In the genomic region with DNA sequence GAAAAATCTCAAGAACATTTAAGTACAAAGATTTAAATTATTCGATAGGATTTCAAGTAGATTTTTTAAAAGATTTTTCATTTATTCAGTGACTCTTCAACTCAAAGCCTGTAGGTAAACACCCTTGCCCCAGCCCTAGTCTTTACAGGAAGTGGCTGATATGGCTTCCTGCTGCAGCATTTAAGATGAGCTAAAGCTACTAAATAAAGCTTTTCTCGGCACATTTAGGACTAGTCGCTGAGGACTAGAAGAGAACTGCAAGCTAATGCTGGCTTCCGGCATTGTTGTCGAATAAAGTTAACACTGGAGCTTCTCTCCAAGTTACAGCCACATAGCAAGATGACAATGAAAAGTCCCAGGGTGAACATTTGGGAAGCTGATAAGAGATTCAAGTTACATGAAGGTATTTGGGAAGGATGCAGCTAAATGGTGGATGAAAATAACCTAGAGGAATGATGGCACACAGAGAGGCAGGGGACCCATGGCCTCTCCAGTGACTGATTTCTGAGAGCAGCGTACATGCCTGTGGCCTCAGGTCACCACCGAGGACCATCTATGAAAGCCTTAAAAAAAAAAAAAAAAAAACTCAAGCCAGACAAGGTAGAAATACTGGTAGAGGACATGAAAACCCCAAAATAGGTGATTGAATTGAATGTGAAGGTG, we compare ENCODE assay signal across 11 cellular contexts.
DNase-seq lines count a peak whose midpoint lies in the region; ATAC-seq, FAIRE-seq and TF ChIP-seq lines count a peak whose summit lies in the region.
"Had no signal": no experiment of that assay in that cellular context is flagged by ENCODE, and none has a peak within 500 bp of the region (broad histone marks: within the 10 kb centered on the region; RNA-seq: fewer than 3 reads in every experiment).

No MANE protein-coding gene starts in this region.

- H3K27me3 ChIP-seq in cardiac muscle cell (no peaks in the 10 kb centered on the region), thymus (ENCODE audit: control insufficient read depth, insufficient read depth) (peaks cover 3% of the 10 kb centered on the region)
- H3K27me3 ChIP-seq: body of pancreas had no signal

- in situ Hi-C loops in KBM-7 (cut with MboI; ENCODE audit: low pct_unique_long_range_greater_than_20kb, low sequenced_read_pairs): no loop called here

- FAIRE-seq in H54 (lab: Jason Lieb, UNC): no peak

- peak; percentile 99 for ATAC-seq in activated naive CD8-positive, alpha-beta T cell treated with anti-CD3 and anti-CD28 coated beads, Interleukin-2, amount 10 ng/mL, durations not matched to agents 7 days and 5 days (ENCODE audit: low read depth)
- ATAC-seq: body of pancreas had no signal

- TF ChIP-seq POLR2A in H54 (IDR thresholded peaks at IDR 0.05; ENCODE audit: low read depth, low read length): no peak

- H3K4me3 ChIP-seq in cardiac muscle cell: no peak overlapping the region
- H3K4me3 ChIP-seq in thymus (ENCODE audit: low read length): no peak overlapping the region
- H3K4me3 ChIP-seq: body of pancreas had no signal

- DNase-seq in cardiac muscle cell (ENCODE audit: low read depth in 1 of 2, low spot score in 1 of 2) (no peak), cardiac septum (ENCODE audit: low spot score) (no peak), KBM-7 (peak; percentile 56), C1 segment of cervical spinal cord (lab: John Stamatoyannopoulos, UW) (no peak), H54 (ENCODE audit: insufficient read length, low spot score) (no peak)
- DNase-seq in activated naive CD8-positive, alpha-beta T cell treated with anti-CD3 and anti-CD28 coated beads, Interleukin-2, amount 10 ng/mL, durations not matched to agents 7 days and 5 days: no peak
- no peak for DNase-seq in stimulated activated CD4-positive, alpha-beta T cell treated with anti-CD3 and anti-CD28 coated beads, Interleukin-2, amount 100 ng/mL, for 24 hours
- DNase-seq: body of pancreas, NCI-H2081 had no signal

- H3K4me1 ChIP-seq in cardiac muscle cell (ENCODE audit: low read depth) (peaks cover 32% of the 10 kb centered on the region), thymus (ENCODE audit: control insufficient read depth, insufficient read depth, low read length) (peaks cover 26% of the 10 kb centered on the region)
- H3K4me1 ChIP-seq: body of pancreas had no signal

- H3K9me3 ChIP-seq in cardiac muscle cell (ENCODE audit: low read depth): no peaks in the 10 kb centered on the region
- H3K9me3 ChIP-seq in thymus (ENCODE audit: control insufficient read depth): no peaks in the 10 kb centered on the region
- H3K9me3 ChIP-seq: body of pancreas had no signal

- no peak for TF ChIP-seq CTCF in cardiac muscle cell (IDR thresholded peaks at IDR 0.05; ENCODE audit: low read depth, low read length)

- peak overlapping the region; percentile 81 for H3K4me3 Mint-ChIP-seq in activated naive CD8-positive, alpha-beta T cell treated with anti-CD3 and anti-CD28 coated beads, Interleukin-2, amount 10 ng/mL, durations not matched to agents 7 days and 5 days
- H3K4me3 Mint-ChIP-seq: neural crest cell had no signal

- intact Hi-C loops in cardiac septum (cut with DNase I): no loop called here

- H3K27ac Mint-ChIP-seq in activated naive CD8-positive, alpha-beta T cell treated with anti-CD3 and anti-CD28 coated beads, Interleukin-2, amount 10 ng/mL, durations not matched to agents 7 days and 5 days: peak overlapping the region; percentile 98

- H3K36me3 Mint-ChIP-seq in activated naive CD8-positive, alpha-beta T cell treated with anti-CD3 and anti-CD28 coated beads, Interleukin-2, amount 10 ng/mL, durations not matched to agents 7 days and 5 days: peaks cover 24% of the 10 kb centered on the region

- 45% methylated on average over 7 of the region's 7 CpGs for WGBS in thymus

- H3K36me3 ChIP-seq in cardiac muscle cell (no peaks in the 10 kb centered on the region), thymus (ENCODE audit: control insufficient read depth, insufficient read depth) (no peaks in the 10 kb centered on the region)

- H3K9me3 Mint-ChIP-seq in activated naive CD8-positive, alpha-beta T cell treated with anti-CD3 and anti-CD28 coated beads, Interleukin-2, amount 10 ng/mL, durations not matched to agents 7 days and 5 days: peaks cover 9% of the 10 kb centered on the region
- H3K9me3 Mint-ChIP-seq: neural crest cell had no signal

- peaks cover 1% of the 10 kb centered on the region for H3K27me3 Mint-ChIP-seq in activated naive CD8-positive, alpha-beta T cell treated with anti-CD3 and anti-CD28 coated beads, Interleukin-2, amount 10 ng/mL, durations not matched to agents 7 days and 5 days

- H3K4me1 Mint-ChIP-seq in activated naive CD8-positive, alpha-beta T cell treated with anti-CD3 and anti-CD28 coated beads, Interleukin-2, amount 10 ng/mL, durations not matched to agents 7 days and 5 days: peaks cover 39% of the 10 kb centered on the region

- POLR2A ChIA-PET in activated naive CD8-positive, alpha-beta T cell treated with anti-CD3 and anti-CD28 coated beads, Interleukin-2, amount 10 ng/mL, durations not matched to agents 7 days and 5 days (lab: Charles Lee): interaction anchor here (1.6 kb wide), 1 partner anchor 272 kb away, joined by 5 read pairs; the partner anchor contains the start of gene TGDS

- H3K27ac ChIP-seq in cardiac muscle cell (peak overlapping the region; percentile 73), thymus (ENCODE audit: low read depth) (peak overlapping the region; percentile 77)
- H3K27ac ChIP-seq: body of pancreas had no signal
